In the genomic region with DNA sequence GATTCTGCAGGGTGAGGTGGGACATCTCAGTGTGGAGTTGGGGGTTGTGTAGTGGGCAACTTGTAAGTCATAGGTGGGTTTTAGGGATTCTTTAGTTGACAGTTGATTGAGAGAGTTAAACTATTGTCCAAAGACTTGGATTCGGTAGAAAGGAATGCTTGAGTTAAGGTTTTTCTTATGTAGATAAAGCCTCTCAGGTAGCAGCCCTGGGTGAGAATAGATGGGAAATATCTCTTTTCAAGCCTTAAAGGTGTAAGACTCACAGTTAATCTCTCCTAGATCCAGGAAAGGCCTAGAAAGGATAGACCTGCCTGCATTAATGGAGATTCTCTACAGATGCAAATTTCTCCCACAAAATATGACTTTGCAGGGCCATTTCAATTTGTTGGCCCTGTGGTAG, we compare ENCODE assay signal across 22 cellular contexts.
DNase-seq lines count a peak whose midpoint lies in the region; ATAC-seq and TF ChIP-seq lines count a peak whose summit lies in the region.
"Had no signal": no experiment of that assay in that cellular context is flagged by ENCODE, and none has a peak within 500 bp of the region (broad histone marks: within the 10 kb centered on the region; RNA-seq: fewer than 3 reads in every experiment).

No MANE protein-coding gene starts in this region.

- H3K36me3 Mint-ChIP-seq in stimulated activated naive CD8-positive, alpha-beta T cell treated with anti-CD3 and anti-CD28 coated beads, Interleukin-15, Interleukin-2, amounts not matched to agents 100 ng/mL and 50 ng/mL, for 24 hours (ENCODE audit: low read depth): peaks cover 11% of the 10 kb centered on the region
- no peaks in the 10 kb centered on the region for H3K36me3 Mint-ChIP-seq in activated T-helper 17 cell treated with anti-CD3 and anti-CD28 coated beads, Interleukin-2, amount 50 U/mL, for 72 hours (ENCODE audit: low read depth)

- H3K9me3 ChIP-seq in esophagus squamous epithelium: no peaks in the 10 kb centered on the region
- H3K9me3 ChIP-seq in Karpas-422 (ENCODE audit: low read length): no peaks in the 10 kb centered on the region
- H3K9me3 ChIP-seq: A549, SJSA1 had no signal

- no peaks in the 10 kb centered on the region for H3K9me2 ChIP-seq in Karpas-422 (replicated peaks; ENCODE audit: insufficient read depth, low read length)

- 89 to 95% methylated on average over 1 of the region's 1 CpG for WGBS in esophagus squamous epithelium, 2 donors

- no peaks in the 10 kb centered on the region for H3K27me3 ChIP-seq in esophagus squamous epithelium
- no peaks in the 10 kb centered on the region for H3K27me3 ChIP-seq in Karpas-422 (ENCODE audit: low read length)
- H3K27me3 ChIP-seq: BLaER1 treated with 17β-estradiol and CSF1 and Interleukin-3, amounts not matched to agents 10 nM and 100 nM; SJSA1 had no signal

- H3K4me1 Mint-ChIP-seq in stimulated activated naive CD8-positive, alpha-beta T cell treated with anti-CD3 and anti-CD28 coated beads, Interleukin-15, Interleukin-2, amounts not matched to agents 100 ng/mL and 50 ng/mL, for 24 hours (ENCODE audit: low read depth): peaks cover 33% of the 10 kb centered on the region
- H3K4me1 Mint-ChIP-seq in stimulated activated naive CD8-positive, alpha-beta T cell treated with anti-CD3 and anti-CD28 coated beads, Interleukin-15, amount 100 ng/mL, for 72 hours: peaks cover 13% of the 10 kb centered on the region
- H3K4me1 Mint-ChIP-seq in activated T-helper 17 cell treated with anti-CD3 and anti-CD28 coated beads, Interleukin-2, amount 50 U/mL, for 72 hours: peaks cover 6% of the 10 kb centered on the region

- H3K27ac Mint-ChIP-seq in stimulated activated naive CD8-positive, alpha-beta T cell treated with anti-CD3 and anti-CD28 coated beads, Interleukin-15, Interleukin-2, amounts not matched to agents 100 ng/mL and 50 ng/mL, for 24 hours: peak overlapping the region; percentile 18
- peak overlapping the region in 1 of 2 donors; percentile 0 for H3K27ac Mint-ChIP-seq in stimulated activated naive CD8-positive, alpha-beta T cell treated with anti-CD3 and anti-CD28 coated beads, Interleukin-15, amount 100 ng/mL, for 72 hours
- peak overlapping the region; percentile 87 for H3K27ac Mint-ChIP-seq in activated T-helper 17 cell treated with anti-CD3 and anti-CD28 coated beads, Interleukin-2, amount 50 U/mL, for 72 hours
- H3K27ac Mint-ChIP-seq: CD4-positive, alpha-beta T cell had no signal

- H3K9me3 Mint-ChIP-seq in stimulated activated naive CD8-positive, alpha-beta T cell treated with anti-CD3 and anti-CD28 coated beads, Interleukin-15, Interleukin-2, amounts not matched to agents 100 ng/mL and 50 ng/mL, for 24 hours: peaks cover 13% of the 10 kb centered on the region
- peaks cover 12 to 15% of the 10 kb centered on the region in 2 donors for H3K9me3 Mint-ChIP-seq in stimulated activated naive CD8-positive, alpha-beta T cell treated with anti-CD3 and anti-CD28 coated beads, Interleukin-15, amount 100 ng/mL, for 72 hours
- H3K9me3 Mint-ChIP-seq in activated T-helper 17 cell treated with anti-CD3 and anti-CD28 coated beads, Interleukin-2, amount 50 U/mL, for 72 hours: peaks cover 4% of the 10 kb centered on the region
- H3K9me3 Mint-ChIP-seq: CD4-positive, alpha-beta T cell had no signal

- DNase-seq in stimulated activated naive CD8-positive, alpha-beta T cell treated with anti-CD3 and anti-CD28 coated beads, Interleukin-15, amount 100 ng/mL, for 72 hours: no peak
- DNase-seq in iPS DF 4.7 (ENCODE audit: extremely low read depth, low spot score) (peak; percentile 25), NCI-H2107 (lab: John Stamatoyannopoulos, UW) (no peak), esophagus squamous epithelium (lab: John Stamatoyannopoulos, UW) (no peak), Karpas-422 (no peak)
- DNase-seq: AML-193; CD4-positive, alpha-beta T cell; DMS53; H7; IMR-90; KG1; MM.1S; NCI-H2029; NCI-H446 treated with DMSO at 0.1 percent for 48 hours; NCI-H526; Right ventricle myocardium superior; RPMI8226 had no signal

- H3K79me2 ChIP-seq in Karpas-422 (ENCODE audit: low read length): no peaks in the 10 kb centered on the region

- H3K4me3 Mint-ChIP-seq in stimulated activated naive CD8-positive, alpha-beta T cell treated with anti-CD3 and anti-CD28 coated beads, Interleukin-15, Interleukin-2, amounts not matched to agents 100 ng/mL and 50 ng/mL, for 24 hours: no peak overlapping the region
- H3K4me3 Mint-ChIP-seq in stimulated activated naive CD8-positive, alpha-beta T cell treated with anti-CD3 and anti-CD28 coated beads, Interleukin-15, amount 100 ng/mL, for 72 hours: no peak overlapping the region
- H3K4me3 Mint-ChIP-seq in activated T-helper 17 cell treated with anti-CD3 and anti-CD28 coated beads, Interleukin-2, amount 50 U/mL, for 72 hours: no peak overlapping the region
- H3K4me3 Mint-ChIP-seq: CD4-positive, alpha-beta T cell had no signal

- no peak for ATAC-seq in stimulated activated naive CD8-positive, alpha-beta T cell treated with anti-CD3 and anti-CD28 coated beads, Interleukin-15, amount 100 ng/mL, for 72 hours
- ATAC-seq in activated T-helper 17 cell treated with anti-CD3 and anti-CD28 coated beads, Interleukin-2, amount 50 U/mL, for 72 hours (replicated peaks): no peak
- ATAC-seq: A549 had no signal

- H2AFZ ChIP-seq in Karpas-422 (ENCODE audit: low read length): no peak overlapping the region

- no peaks in the 10 kb centered on the region for H4K20me1 ChIP-seq in Karpas-422 (ENCODE audit: insufficient read depth, low read depth, low read length)
- H4K20me1 ChIP-seq: BLaER1 treated with 17β-estradiol and CSF1 and Interleukin-3, amounts not matched to agents 10 nM and 100 nM had no signal

- no peak overlapping the region for H3K9ac ChIP-seq in Karpas-422 (ENCODE audit: low read length)
- H3K9ac ChIP-seq: BLaER1 treated with 17β-estradiol and CSF1 and Interleukin-3, amounts not matched to agents 10 nM and 100 nM had no signal

- H3K4me1 ChIP-seq in esophagus squamous epithelium (no peaks in the 10 kb centered on the region), Karpas-422 (ENCODE audit: low read length) (no peaks in the 10 kb centered on the region)
- H3K4me1 ChIP-seq: A549 had no signal

- no peak overlapping the region for H3K4me2 ChIP-seq in Karpas-422 (ENCODE audit: low read depth, low read length, poor library complexity, severe bottlenecking)
- H3K4me2 ChIP-seq: A549; BLaER1 treated with 17β-estradiol and CSF1 and Interleukin-3, amounts not matched to agents 10 nM and 100 nM had no signal

- no peak for TF ChIP-seq POLR2A in esophagus squamous epithelium (IDR thresholded peaks at IDR 0.05)

- intact Hi-C loops in esophagus squamous epithelium (cut with DNase I): no loop called here

- H3K4me3 ChIP-seq in esophagus squamous epithelium (no peak overlapping the region), Karpas-422 (ENCODE audit: low read length) (no peak overlapping the region)
- H3K4me3 ChIP-seq: A549; BLaER1 treated with 17β-estradiol and CSF1 and Interleukin-3, amounts not matched to agents 10 nM and 100 nM; SJSA1 had no signal

- no peak overlapping the region for H3K27ac ChIP-seq in esophagus squamous epithelium
- no peak overlapping the region for H3K27ac ChIP-seq in Karpas-422 (ENCODE audit: low read length)
- H3K27ac ChIP-seq: A549; BLaER1 treated with 17β-estradiol and CSF1 and Interleukin-3, amounts not matched to agents 10 nM and 100 nM; SJSA1 had no signal

- no peak for TF ChIP-seq CTCF in esophagus squamous epithelium (IDR thresholded peaks at IDR 0.05)

- no peaks in the 10 kb centered on the region for H3K27me3 Mint-ChIP-seq in stimulated activated naive CD8-positive, alpha-beta T cell treated with anti-CD3 and anti-CD28 coated beads, Interleukin-15, Interleukin-2, amounts not matched to agents 100 ng/mL and 50 ng/mL, for 24 hours
- no peaks in the 10 kb centered on the region for H3K27me3 Mint-ChIP-seq in stimulated activated naive CD8-positive, alpha-beta T cell treated with anti-CD3 and anti-CD28 coated beads, Interleukin-15, amount 100 ng/mL, for 72 hours
- H3K27me3 Mint-ChIP-seq in activated T-helper 17 cell treated with anti-CD3 and anti-CD28 coated beads, Interleukin-2, amount 50 U/mL, for 72 hours: no peaks in the 10 kb centered on the region
- H3K27me3 Mint-ChIP-seq: CD4-positive, alpha-beta T cell had no signal

- H3K36me3 ChIP-seq in esophagus squamous epithelium (no peaks in the 10 kb centered on the region), Karpas-422 (ENCODE audit: insufficient read depth, low read length) (no peaks in the 10 kb centered on the region)
- H3K36me3 ChIP-seq: BLaER1 treated with 17β-estradiol and CSF1 and Interleukin-3, amounts not matched to agents 10 nM and 100 nM; SJSA1 had no signal
